16 cellular contexts compared by ENCODE assay signal in the genomic region with DNA sequence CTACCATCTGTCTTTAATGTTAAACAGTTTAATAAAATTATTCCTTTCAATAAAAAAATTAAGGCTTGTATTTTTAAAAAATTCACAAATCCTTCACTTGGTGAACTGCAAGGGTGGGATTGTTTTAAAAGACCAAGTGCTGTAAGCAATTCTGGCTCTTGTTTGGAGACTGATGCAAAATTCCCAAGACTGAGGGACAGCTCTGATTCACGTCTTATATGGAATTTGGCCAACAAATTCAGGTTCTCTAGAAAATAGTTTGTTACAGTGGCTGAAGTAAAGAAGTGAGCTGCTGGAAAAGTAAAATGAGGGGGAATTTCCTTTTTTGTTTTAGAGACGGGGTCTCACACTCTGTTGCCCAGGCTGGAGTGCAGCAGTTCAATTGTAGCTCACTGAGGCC. TPM values are rescaled to one million over a fixed set of nuclear protein-coding genes. Genes with fewer than 3 reads are reported as not detected.
DNase-seq lines count a peak whose midpoint lies in the region; ATAC-seq and TF ChIP-seq lines count a peak whose summit lies in the region.
"Had no signal": no experiment of that assay in that cellular context is flagged by ENCODE, and none has a peak within 500 bp of the region (broad histone marks: within the 10 kb centered on the region; RNA-seq: fewer than 3 reads in every experiment).

No MANE protein-coding gene starts in this region.

- peaks cover 21% of the 10 kb centered on the region for H3K4me1 ChIP-seq in ACC112 (ENCODE audit: control insufficient read depth, insufficient read depth, low read length, unreplicated experiment)
- peaks cover 0 to 5% (median 0%) of the 10 kb centered on the region in 3 donors for H3K4me1 ChIP-seq in esophagus squamous epithelium
- H3K4me1 ChIP-seq: stomach had no signal

- intact Hi-C loops in esophagus squamous epithelium (cut with DNase I), result no loop called here
- intact Hi-C loops in CD4-positive, alpha-beta T cell (cut with DNase I, micrococcal nuclease), result no loop called here

- H3K27ac ChIP-seq in ACC112 (ENCODE audit: low read depth, low read length) (peak overlapping the region; percentile 82), esophagus squamous epithelium (no peak overlapping the region)
- H3K27ac ChIP-seq in CD4-positive, alpha-beta T cell (ENCODE audit: low read depth, low read length), result no peak overlapping the region
- H3K27ac ChIP-seq: foreskin keratinocyte had no signal

- H3K36me3 Mint-ChIP-seq in HFFc6 (ENCODE audit: low read depth), result no peaks in the 10 kb centered on the region
- H3K36me3 Mint-ChIP-seq in CD4-positive, alpha-beta T cell (ENCODE audit: low read depth), result no peaks in the 10 kb centered on the region

- DNase-seq in HFFc6, result peak; percentile 32
- peak; percentile 57 for DNase-seq in astrocyte of the spinal cord (ENCODE audit: low read depth, low spot score)
- peak; percentile 7 for DNase-seq in glomerular visceral epithelial cell (ENCODE audit: extremely low spot score)
- no peak for DNase-seq in esophagus squamous epithelium (lab: John Stamatoyannopoulos, UW)
- DNase-seq in CD4-positive, alpha-beta T cell, result no peak
- no peak for DNase-seq in effector CD8-positive, alpha-beta T cell (lab: John Stamatoyannopoulos, UW)
- no peak for DNase-seq in epidermal melanocyte (ENCODE audit: insufficient read length, low spot score)
- DNase-seq: dermis blood vessel endothelial cell; foreskin keratinocyte; naive B cell; NCI-H1694; NCI-H510A treated with DMSO at 0.1 percent for 48 hours; stimulated activated CD4-positive, alpha-beta T cell treated with anti-CD3 and anti-CD28 coated beads, Interleukin-15, amount 100 ng/mL, for 24 hours; stomach had no signal

- H3K27ac Mint-ChIP-seq in HFFc6, result no peak overlapping the region
- H3K27ac Mint-ChIP-seq in CD4-positive, alpha-beta T cell, result no peak overlapping the region
- H3K27ac Mint-ChIP-seq: naive B cell, progenitor cell of endocrine pancreas had no signal

- H3K4me3 ChIP-seq in ACC112 (ENCODE audit: low read depth, low read length) (no peak overlapping the region), astrocyte of the spinal cord (ENCODE audit: low read depth, low read length) (no peak overlapping the region), esophagus squamous epithelium (no peak overlapping the region)
- H3K4me3 ChIP-seq: stomach had no signal

- peaks cover 33% of the 10 kb centered on the region for H3K4me1 Mint-ChIP-seq in HFFc6 (ENCODE audit: low read depth)
- no peaks in the 10 kb centered on the region for H3K4me1 Mint-ChIP-seq in CD4-positive, alpha-beta T cell (ENCODE audit: low read depth)
- H3K4me1 Mint-ChIP-seq: naive B cell had no signal

- no peak overlapping the region for H3K4me3 Mint-ChIP-seq in HFFc6
- no peak overlapping the region for H3K4me3 Mint-ChIP-seq in CD4-positive, alpha-beta T cell
- H3K4me3 Mint-ChIP-seq: naive B cell had no signal

- 63 to 75% methylated on average over 2 of the region's 2 CpGs for WGBS in esophagus squamous epithelium, 2 donors

- CTCF ChIA-PET in CD4-positive, alpha-beta T cell (lab: Charles Lee), result no interaction called here

- H2AFZ ChIP-seq in ACC112 (ENCODE audit: low read length, unreplicated experiment), result no peak overlapping the region

- no peaks in the 10 kb centered on the region for H3K9me3 Mint-ChIP-seq in HFFc6
- H3K9me3 Mint-ChIP-seq in CD4-positive, alpha-beta T cell, result peaks cover 3% of the 10 kb centered on the region
- H3K9me3 Mint-ChIP-seq: naive B cell had no signal

- H3K9me3 ChIP-seq in esophagus squamous epithelium, result no peaks in the 10 kb centered on the region
- H3K9me3 ChIP-seq in CD4-positive, alpha-beta T cell (ENCODE audit: control insufficient read depth, low read length), result no peaks in the 10 kb centered on the region
- H3K9me3 ChIP-seq: stomach had no signal

- H3K36me3 ChIP-seq in ACC112 (ENCODE audit: insufficient read depth, low read length) (no peaks in the 10 kb centered on the region), esophagus squamous epithelium (peaks cover 0 to 5% (median 0%) of the 10 kb centered on the region in 3 donors)

- POLR2A ChIA-PET in CD4-positive, alpha-beta T cell (lab: Charles Lee), result no interaction called here

- TF ChIP-seq CTCF in HFFc6 (IDR thresholded peaks at IDR 0.05) (no peak), astrocyte of the spinal cord (IDR thresholded peaks at IDR 0.05; ENCODE audit: low read depth, low read length) (no peak), esophagus squamous epithelium (IDR thresholded peaks at IDR 0.05) (no peak)
- no peak for TF ChIP-seq CTCF in CD4-positive, alpha-beta T cell (IDR thresholded peaks at IDR 0.05)

- H3K27me3 ChIP-seq in ACC112 (ENCODE audit: insufficient read depth, low read length), result no peaks in the 10 kb centered on the region
- no peaks in the 10 kb centered on the region for H3K27me3 ChIP-seq in esophagus squamous epithelium
- no peaks in the 10 kb centered on the region for H3K27me3 ChIP-seq in CD4-positive, alpha-beta T cell (ENCODE audit: control insufficient read depth, insufficient read depth, low read length)
- H3K27me3 ChIP-seq: foreskin keratinocyte, stomach had no signal

- H3K79me2 ChIP-seq in ACC112 (ENCODE audit: control insufficient read depth, insufficient read depth, low read length, unreplicated experiment), result no peaks in the 10 kb centered on the region

- in situ Hi-C loops in astrocyte of the spinal cord (cut with HindIII; ENCODE audit: low sequenced_read_pairs), result no loop called here

- no peaks in the 10 kb centered on the region for H3K27me3 Mint-ChIP-seq in HFFc6 (ENCODE audit: insufficient read depth)
- H3K27me3 Mint-ChIP-seq in CD4-positive, alpha-beta T cell, result no peaks in the 10 kb centered on the region
- H3K27me3 Mint-ChIP-seq: naive B cell, progenitor cell of endocrine pancreas had no signal

- TF ChIP-seq POLR2A in esophagus squamous epithelium (IDR thresholded peaks at IDR 0.05), result no peak

- no peak for ATAC-seq in CD4-positive, alpha-beta T cell (ENCODE audit: poor library complexity)

RNA-seq across cellular contexts. Expression of a gene that starts 58.3 kb away (rescaled TPM):
- 1 to 10 TPM; 3.6 to 8.8 (median 6.4) TPM for total RNA-seq in HFFc6 (2021; fragmentation: NEBNext Ultra II Directional; extraction: Animal tissue kit (Norgen Biotek cat#: 25700))
- 10 to 100 TPM in 1 of 4 donors, 1 to 10 TPM in 2, under 1 TPM in 1; 0.68 to 12.6 (median 6.5) TPM for total RNA-seq in esophagus squamous epithelium
- total RNA-seq in CD4-positive, alpha-beta T cell, result under 1 TPM; 0.44 to 0.56 TPM

Comparison
In these comparisons a context has a peak if more than half of its experiments do, and no peak if none do; other contexts are left out.
1. DNase-seq: peak in HFFc6 (single experiment), astrocyte of the spinal cord (single experiment) and glomerular visceral epithelial cell (single experiment); none in esophagus squamous epithelium (single experiment), CD4-positive, alpha-beta T cell (0 of 10), effector CD8-positive, alpha-beta T cell (single experiment) and epidermal melanocyte (single experiment).